Comparison of ENCODE assay signal across 14 cellular contexts in the genomic region with DNA sequence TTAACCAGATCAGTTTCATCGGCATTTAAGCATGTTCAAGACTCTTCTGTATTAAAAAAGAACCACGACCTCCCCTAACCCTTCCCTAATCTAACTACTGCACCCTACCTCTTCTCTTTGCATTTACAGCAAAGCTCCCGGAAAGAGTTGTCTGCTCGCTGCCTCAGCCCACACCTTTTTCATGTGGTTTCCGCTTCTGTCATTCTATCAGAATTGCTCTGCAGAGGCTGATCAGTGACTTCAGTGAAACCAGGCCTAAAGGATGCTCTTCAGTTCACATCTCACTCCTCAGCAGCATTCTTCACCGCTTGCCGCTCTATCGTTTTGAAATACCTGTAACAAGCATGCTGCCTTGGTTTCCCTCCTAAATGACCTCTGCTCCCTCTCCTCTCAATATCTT.
DNase-seq lines count a peak whose midpoint lies in the region; ATAC-seq, FAIRE-seq and TF ChIP-seq lines count a peak whose summit lies in the region.
"Had no signal": no experiment of that assay in that cellular context is flagged by ENCODE, and none has a peak within 500 bp of the region (broad histone marks: within the 10 kb centered on the region; RNA-seq: fewer than 3 reads in every experiment).

No MANE protein-coding gene starts in this region.

- H3K4me3 Mint-ChIP-seq in activated T-helper 1 cell treated with anti-CD3 and anti-CD28 coated beads, Interleukin-12 subunit alpha, Interleukin-12 subunit beta, Interleukin-2, Interleukin-4 antibody, amounts not matched to agents 30 ng/mL and 10 ng/mL and 1 ng/mL, durations not matched to agents 14 hours and 24 hours and 36 hours = peak overlapping the region; percentile 72
- H3K4me3 Mint-ChIP-seq: type B pancreatic cell had no signal

- FAIRE-seq in H54 (lab: Jason Lieb, UNC) = no peak

- H3K4me1 Mint-ChIP-seq in activated T-helper 1 cell treated with anti-CD3 and anti-CD28 coated beads, Interleukin-12 subunit alpha, Interleukin-12 subunit beta, Interleukin-2, Interleukin-4 antibody, amounts not matched to agents 30 ng/mL and 10 ng/mL and 1 ng/mL, durations not matched to agents 14 hours and 24 hours and 36 hours (ENCODE audit: low read depth) = peaks cover 32% of the 10 kb centered on the region

- DNase-seq in activated CD4-positive, alpha-beta T cell treated with anti-CD3 and anti-CD28 coated beads for 1 hour = peak; percentile 46
- peak; percentile 72 for DNase-seq in activated T-helper 1 cell treated with anti-CD3 and anti-CD28 coated beads, Interleukin-12 subunit alpha, Interleukin-12 subunit beta, Interleukin-2, Interleukin-4 antibody, amounts not matched to agents 30 ng/mL and 10 ng/mL and 1 ng/mL, durations not matched to agents 14 hours and 24 hours and 36 hours (ENCODE audit: low spot score)
- peak; percentile 38 to 68 (median 54) for DNase-seq in stimulated activated CD4-positive, alpha-beta T cell treated with anti-CD3 and anti-CD28 coated beads, Interleukin-12 subunit alpha, Interleukin-12 subunit beta, amount 100 ng/mL, for 48 hours (ENCODE audit: low read depth in 2 of 3, low spot score in 1 of 3)
- DNase-seq in stimulated activated naive CD4-positive, alpha-beta T cell treated with Interleukin-2 at 50 U/mL for 16 hours (lab: John Stamatoyannopoulos, UW) = peak; percentile 35
- no peak for DNase-seq in Right ventricle myocardium superior
- no peak for DNase-seq in NCI-H187 (lab: John Stamatoyannopoulos, UW)
- DNase-seq in medulla oblongata (ENCODE audit: extremely low spot score) = no peak
- no peak for DNase-seq in H54 (ENCODE audit: insufficient read length, low spot score)
- DNase-seq: adrenal gland, Calu3, head of caudate nucleus, mesendoderm, NCI-H1436 treated with DMSO at 0.1 percent for 48 hours had no signal

- peaks cover 7% of the 10 kb centered on the region for H3K9me3 Mint-ChIP-seq in activated T-helper 1 cell treated with anti-CD3 and anti-CD28 coated beads, Interleukin-12 subunit alpha, Interleukin-12 subunit beta, Interleukin-2, Interleukin-4 antibody, amounts not matched to agents 30 ng/mL and 10 ng/mL and 1 ng/mL, durations not matched to agents 14 hours and 24 hours and 36 hours
- H3K9me3 Mint-ChIP-seq: type B pancreatic cell had no signal

- TF ChIP-seq POLR2A in H54 (IDR thresholded peaks at IDR 0.05; ENCODE audit: low read depth, low read length) = no peak

- no peak for ATAC-seq in Right ventricle myocardium superior (ENCODE audit: poor library complexity)

- H3K27ac Mint-ChIP-seq in activated T-helper 1 cell treated with anti-CD3 and anti-CD28 coated beads, Interleukin-12 subunit alpha, Interleukin-12 subunit beta, Interleukin-2, Interleukin-4 antibody, amounts not matched to agents 30 ng/mL and 10 ng/mL and 1 ng/mL, durations not matched to agents 14 hours and 24 hours and 36 hours = peak overlapping the region; percentile 74
- H3K27ac Mint-ChIP-seq: type B pancreatic cell had no signal

- peaks cover 3% of the 10 kb centered on the region for H3K27me3 Mint-ChIP-seq in activated T-helper 1 cell treated with anti-CD3 and anti-CD28 coated beads, Interleukin-12 subunit alpha, Interleukin-12 subunit beta, Interleukin-2, Interleukin-4 antibody, amounts not matched to agents 30 ng/mL and 10 ng/mL and 1 ng/mL, durations not matched to agents 14 hours and 24 hours and 36 hours (ENCODE audit: insufficient read depth)
- H3K27me3 Mint-ChIP-seq: type B pancreatic cell had no signal

- intact Hi-C loops in activated T-helper 1 cell treated with anti-CD3 and anti-CD28 coated beads, Interleukin-12 subunit alpha, Interleukin-12 subunit beta, Interleukin-2, Interleukin-4 antibody, amounts not matched to agents 30 ng/mL and 10 ng/mL and 1 ng/mL, durations not matched to agents 14 hours and 24 hours and 36 hours (cut with micrococcal nuclease) = loop anchor here (2.0 to 10.0 kb wide), 3 partner anchors 53 to 357 kb away; a partner anchor contains a TSS
- intact Hi-C loops in Right ventricle myocardium superior (cut with DNase I) = no loop called here

- H3K36me3 Mint-ChIP-seq in activated T-helper 1 cell treated with anti-CD3 and anti-CD28 coated beads, Interleukin-12 subunit alpha, Interleukin-12 subunit beta, Interleukin-2, Interleukin-4 antibody, amounts not matched to agents 30 ng/mL and 10 ng/mL and 1 ng/mL, durations not matched to agents 14 hours and 24 hours and 36 hours (ENCODE audit: low read depth) = peaks cover 2% of the 10 kb centered on the region

Comparison
In these comparisons a context has a peak if more than half of its experiments do, and no peak if none do; other contexts are left out.
1. DNase-seq: peak in activated CD4-positive, alpha-beta T cell treated with anti-CD3 and anti-CD28 coated beads for 1 hour (single experiment), activated T-helper 1 cell treated with anti-CD3 and anti-CD28 coated beads, Interleukin-12 subunit alpha, Interleukin-12 subunit beta, Interleukin-2, Interleukin-4 antibody, amounts not matched to agents 30 ng/mL and 10 ng/mL and 1 ng/mL, durations not matched to agents 14 hours and 24 hours and 36 hours (single experiment), stimulated activated CD4-positive, alpha-beta T cell treated with anti-CD3 and anti-CD28 coated beads, Interleukin-12 subunit alpha, Interleukin-12 subunit beta, amount 100 ng/mL, for 48 hours (3 of 3) and stimulated activated naive CD4-positive, alpha-beta T cell treated with Interleukin-2 at 50 U/mL for 16 hours (single experiment); none in Right ventricle myocardium superior (single experiment), NCI-H187 (0 of 2), medulla oblongata (single experiment) and H54 (single experiment).